10 cellular contexts compared by ENCODE assay signal in genomic region chr4:139951051-139951450, GRCh38.
DNase-seq lines count a peak whose midpoint lies in the region; ATAC-seq and TF ChIP-seq lines count a peak whose summit lies in the region.
"Had no signal": no experiment of that assay in that cellular context is flagged by ENCODE, and none has a peak within 500 bp of the region (broad histone marks: within the 10 kb centered on the region; RNA-seq: fewer than 3 reads in every experiment).

No MANE protein-coding gene starts in this region.

- H3K4me3 ChIP-seq in mesenchymal stem cell (ENCODE audit: insufficient read depth in 1 of 2, low read depth in 1 of 2, low read length in 2 of 2) (no peak overlapping the region), spleen (no peak overlapping the region), HAP-1 (no peak overlapping the region)
- H3K4me3 ChIP-seq: psoas muscle, tibial nerve had no signal

- intact Hi-C loops in spleen (cut with DNase I; ENCODE audit: low total_unique reads) = no loop called here

- H3K9ac ChIP-seq in mesenchymal stem cell (ENCODE audit: low read length) = no peak overlapping the region

- H3K18ac ChIP-seq in mesenchymal stem cell (ENCODE audit: low read depth in 1 of 2, low read length in 2 of 2) = peak overlapping the region in 1 of 2 experiments; percentile 28

- no peak overlapping the region for H2BK5ac ChIP-seq in mesenchymal stem cell (ENCODE audit: low read depth, low read length, poor library complexity, severe bottlenecking)

- peak overlapping the region in 1 of 2 experiments; percentile 68 for H3K4ac ChIP-seq in mesenchymal stem cell (ENCODE audit: low read depth in 1 of 2, low read length in 2 of 2)

- H3K27ac Mint-ChIP-seq in activated T-cell treated with anti-CD3 and anti-CD28 coated beads, Interleukin-2, amount 50 U/mL, for 72 hours = peak overlapping the region; percentile 36

- no peak overlapping the region for H2AK5ac ChIP-seq in mesenchymal stem cell (ENCODE audit: low read length, severe bottlenecking)

- H2AFZ ChIP-seq in mesenchymal stem cell (ENCODE audit: low read depth, low read length) = no peak overlapping the region

- H3K27me3 ChIP-seq in mesenchymal stem cell (ENCODE audit: control insufficient read depth in 1 of 2, insufficient read depth in 1 of 2, low read length in 2 of 2) (no peaks in the 10 kb centered on the region), spleen (replicated peaks in 1 of 7) (no peaks in the 10 kb centered on the region), HAP-1 (ENCODE audit: low read depth) (no peaks in the 10 kb centered on the region)
- H3K27me3 ChIP-seq: tibial nerve had no signal

- peak overlapping the region in 1 of 2 experiments; percentile 54 for H2BK12ac ChIP-seq in mesenchymal stem cell (ENCODE audit: low read length in 2 of 2)

- no peaks in the 10 kb centered on the region for H3K9me3 Mint-ChIP-seq in activated T-cell treated with anti-CD3 and anti-CD28 coated beads, Interleukin-2, amount 50 U/mL, for 72 hours

- H2BK15ac ChIP-seq in mesenchymal stem cell (ENCODE audit: low read depth, poor library complexity, severe bottlenecking) = no peak overlapping the region

- no peak overlapping the region for H4K91ac ChIP-seq in mesenchymal stem cell (ENCODE audit: low read length)

- H3K4me3 Mint-ChIP-seq in activated T-cell treated with anti-CD3 and anti-CD28 coated beads, Interleukin-2, amount 50 U/mL, for 72 hours = peak overlapping the region; percentile 62 to 83

- H3K36me3 ChIP-seq in mesenchymal stem cell (ENCODE audit: control insufficient read depth in 1 of 2, insufficient read depth in 2 of 2, low read depth in 1 of 2, low read length in 2 of 2) (no peaks in the 10 kb centered on the region), spleen (no peaks in the 10 kb centered on the region), HAP-1 (replicated peaks) (no peaks in the 10 kb centered on the region)
- H3K36me3 ChIP-seq: tibial nerve had no signal

- H3K14ac ChIP-seq in mesenchymal stem cell (ENCODE audit: low read length in 2 of 2) = no peak overlapping the region

- no peak overlapping the region for H4K8ac ChIP-seq in mesenchymal stem cell (ENCODE audit: low read length)

- peaks cover 7% of the 10 kb centered on the region for H3K4me1 ChIP-seq in mesenchymal stem cell (ENCODE audit: control insufficient read depth, insufficient read depth, low read depth, low read length)
- H3K4me1 ChIP-seq in spleen = peaks cover 0 to 47% (median 20%) of the 10 kb centered on the region in 6 donors
- no peaks in the 10 kb centered on the region for H3K4me1 ChIP-seq in HAP-1

- peaks cover 6% of the 10 kb centered on the region for H3K79me1 ChIP-seq in mesenchymal stem cell (replicated peaks; ENCODE audit: low read length, poor library complexity, severe bottlenecking)

- ATAC-seq in HG02885 (IDR thresholded peaks at IDR 0.05; ENCODE audit: poor library complexity, unreplicated experiment) = peak; percentile 13
- ATAC-seq in activated T-cell treated with anti-CD3 and anti-CD28 coated beads, Interleukin-2, amount 50 U/mL, for 72 hours (replicated peaks in 1 of 2) = peak; percentile 75 to 77
- ATAC-seq: psoas muscle had no signal

- WGBS in mesenchymal stem cell = 93% methylated on average over 2 of the region's 2 CpGs
- WGBS in spleen, 5 donors = 54 to 66% (median 60%) methylated on average over 2 of the region's 2 CpGs

- DNase-seq in EL (peak; percentile 58), mesenchymal stem cell (peak; percentile 50), NK-92 (lab: John Stamatoyannopoulos, UW; ENCODE audit: unreplicated experiment) (no peak), midbrain (lab: John Stamatoyannopoulos, UW) (no peak), spleen (no peak), HAP-1 (ENCODE audit: low spot score in 2 of 2) (no peak)
- peak; percentile 35 to 53 for DNase-seq in activated T-cell treated with anti-CD3 and anti-CD28 coated beads, Interleukin-2, amount 50 U/mL, for 72 hours
- DNase-seq: psoas muscle had no signal

- H3K27ac ChIP-seq in mesenchymal stem cell (ENCODE audit: low read length, poor library complexity, severe bottlenecking) (no peak overlapping the region), spleen (peak overlapping the region in 4 of 8 donors; percentile 11 to 40 (median 21))
- H3K27ac ChIP-seq: psoas muscle had no signal

- in situ Hi-C loops in HAP-1 (cut with MboI; ENCODE audit: low sequenced_read_pairs) = no loop called here

- peaks cover 32% of the 10 kb centered on the region for H3K4me1 Mint-ChIP-seq in activated T-cell treated with anti-CD3 and anti-CD28 coated beads, Interleukin-2, amount 50 U/mL, for 72 hours (ENCODE audit: low read depth)

- no peak for TF ChIP-seq POLR2A in spleen (IDR thresholded peaks at IDR 0.05)

- H3K23ac ChIP-seq in mesenchymal stem cell (ENCODE audit: low read length in 2 of 2) = no peak overlapping the region

- no peak overlapping the region for H2BK120ac ChIP-seq in mesenchymal stem cell (ENCODE audit: low read depth, low read length)

- TF ChIP-seq CTCF in spleen (IDR thresholded peaks at IDR 0.05 in 8 of 11, conservative IDR thresholded peaks at IDR 0.05 in 3 of 11) = no peak

- H3K9me3 ChIP-seq in mesenchymal stem cell (ENCODE audit: control insufficient read depth, low read length) = no peaks in the 10 kb centered on the region
- H3K9me3 ChIP-seq in spleen = peaks cover 0 to 5% (median 0%) of the 10 kb centered on the region in 8 donors
- H3K9me3 ChIP-seq in HAP-1 = no peaks in the 10 kb centered on the region
- H3K9me3 ChIP-seq: psoas muscle, tibial nerve had no signal

- H3K36me3 Mint-ChIP-seq in activated T-cell treated with anti-CD3 and anti-CD28 coated beads, Interleukin-2, amount 50 U/mL, for 72 hours (ENCODE audit: insufficient read depth in 2 of 2) = peaks cover 2% of the 10 kb centered on the region in 2 donors

- H3K27me3 Mint-ChIP-seq in activated T-cell treated with anti-CD3 and anti-CD28 coated beads, Interleukin-2, amount 50 U/mL, for 72 hours (ENCODE audit: low read depth) = no peaks in the 10 kb centered on the region

- H3K4me2 ChIP-seq in mesenchymal stem cell (ENCODE audit: low read length, poor library complexity, severe bottlenecking) = no peak overlapping the region

Comparison
In these comparisons a context has a peak if more than half of its experiments do, and no peak if none do; other contexts are left out.
1. DNase-seq: peak in EL (single experiment), activated T-cell treated with anti-CD3 and anti-CD28 coated beads, Interleukin-2, amount 50 U/mL, for 72 hours (2 of 2) and mesenchymal stem cell (single experiment); none in NK-92 (single experiment), midbrain (single experiment), spleen (single experiment) and HAP-1 (0 of 2).